12 cellular contexts compared by ENCODE assay signal in genomic region chr11:116707250-116707649, GRCh38.
A peak's percentile ranks its signal among the peaks of the same experiment; 100 is the strongest.
DNase-seq lines count a peak whose midpoint lies in the region; ATAC-seq and TF ChIP-seq lines count a peak whose summit lies in the region.
"Had no signal": no experiment of that assay in that cellular context is flagged by ENCODE, and none has a peak within 500 bp of the region (broad histone marks: within the 10 kb centered on the region; RNA-seq: fewer than 3 reads in every experiment).

No MANE protein-coding gene starts in this region.

- DNase-seq in DMS53 treated with DMSO at 0.1 percent for 48 hours (lab: John Stamatoyannopoulos, UW; ENCODE audit: unreplicated experiment) (peak; percentile 86), NCI-H2107 (lab: John Stamatoyannopoulos, UW) (peak; percentile 63), MCF 10A (ENCODE audit: unreplicated experiment) (no peak), left lobe of liver (ENCODE audit: low spot score) (no peak), GM10266 (ENCODE audit: extremely low spot score) (no peak), endodermal cell (no peak)
- DNase-seq: NCI-H187 treated with DMSO at 0.1 percent for 48 hours had no signal

- WGBS in endodermal cell (ENCODE audit: insufficient coverage in 1 of 2, insufficient read length in 1 of 2), 2 experiments = 92 to 95% methylated on average over 24 to 33 of the region's 33 CpGs

- peak overlapping the region; percentile 38 for H3K4me3 Mint-ChIP-seq in MCF 10A (ENCODE audit: unreplicated experiment)
- H3K4me3 Mint-ChIP-seq in endodermal cell = no peak overlapping the region
- H3K4me3 Mint-ChIP-seq: natural killer cell treated with Interleukin-12 subunit alpha and Interleukin-12 subunit beta and Interleukin-15 and Interleukin-18, amount 100 ng/mL, for 72 hours had no signal

- TF ChIP-seq CTCF in MCF 10A (IDR thresholded peaks at IDR 0.05; ENCODE audit: unreplicated experiment) (no peak), GM10266 (IDR thresholded peaks at IDR 0.05; ENCODE audit: control insufficient read depth, insufficient read depth, low read depth, missing control alignments) (no peak), endodermal cell (conservative IDR thresholded peaks at IDR 0.05) (no peak)

- no peaks in the 10 kb centered on the region for H3K27me3 ChIP-seq in endodermal cell (ENCODE audit: control insufficient read depth, insufficient read depth, low read length, poor library complexity, severe bottlenecking)

- H3K36me3 Mint-ChIP-seq in MCF 10A (ENCODE audit: insufficient read depth, unreplicated experiment) = no peaks in the 10 kb centered on the region
- H3K36me3 Mint-ChIP-seq in endodermal cell (ENCODE audit: low read depth) = no peaks in the 10 kb centered on the region
- H3K36me3 Mint-ChIP-seq: natural killer cell treated with Interleukin-12 subunit alpha and Interleukin-12 subunit beta and Interleukin-15 and Interleukin-18, amount 100 ng/mL, for 72 hours had no signal

- no TSS peak for BruUV-seq in MCF 10A (replicated peaks; lab: Mats Ljungman, UMichigan)

- POLR2A ChIA-PET in MCF 10A (lab: Yijun Ruan, JAX) = interaction anchor here (0.7 kb wide), 3 partner anchors 124 to 1653 kb away, joined by 3 to 4 read pairs (median 3); no protein-coding TSS in a partner anchor

- no peaks in the 10 kb centered on the region for H3K9me3 Mint-ChIP-seq in MCF 10A (ENCODE audit: unreplicated experiment)
- no peaks in the 10 kb centered on the region for H3K9me3 Mint-ChIP-seq in endodermal cell
- H3K9me3 Mint-ChIP-seq: activated T-helper 2 cell treated with anti-CD3 and anti-CD28 coated beads, Interferon-gamma antibody, Interleukin-2, Interleukin-4, amounts not matched to agents 10 μg/mL and 5 μg/mL and 100 μg/mL, durations not matched to agents 14 hours and 24 hours and 36 hours; natural killer cell treated with Interleukin-12 subunit alpha and Interleukin-12 subunit beta and Interleukin-15 and Interleukin-18, amount 100 ng/mL, for 72 hours had no signal

- intact Hi-C loops in MCF 10A (cut with micrococcal nuclease) = no loop called here

- no peak overlapping the region for H3K4me3 ChIP-seq in endodermal cell (ENCODE audit: low read length)
- H3K4me3 ChIP-seq: esophagus muscularis mucosa had no signal

- peaks cover 3% of the 10 kb centered on the region for H3K4me1 ChIP-seq in endodermal cell (ENCODE audit: control insufficient read depth, insufficient read depth, low read length)
- H3K4me1 ChIP-seq: esophagus muscularis mucosa had no signal

- no peak overlapping the region for H3K27ac ChIP-seq in endodermal cell (ENCODE audit: low read depth, low read length)
- H3K27ac ChIP-seq: esophagus muscularis mucosa had no signal

- no peaks in the 10 kb centered on the region for H3K36me3 ChIP-seq in endodermal cell (ENCODE audit: control insufficient read depth, insufficient read depth, low read length)
- H3K36me3 ChIP-seq: esophagus muscularis mucosa had no signal

- peaks cover 5% of the 10 kb centered on the region for H3K4me1 Mint-ChIP-seq in MCF 10A (ENCODE audit: insufficient read depth, unreplicated experiment)
- peaks cover 11% of the 10 kb centered on the region for H3K4me1 Mint-ChIP-seq in endodermal cell

- H3K9ac ChIP-seq in endodermal cell (ENCODE audit: extremely low read depth, low read length, poor library complexity, severe bottlenecking) = no peak overlapping the region

- H3K27ac Mint-ChIP-seq in MCF 10A (ENCODE audit: low read depth, unreplicated experiment) = no peak overlapping the region
- no peak overlapping the region for H3K27ac Mint-ChIP-seq in endodermal cell
- H3K27ac Mint-ChIP-seq: activated T-helper 2 cell treated with anti-CD3 and anti-CD28 coated beads, Interferon-gamma antibody, Interleukin-2, Interleukin-4, amounts not matched to agents 10 μg/mL and 5 μg/mL and 100 μg/mL, durations not matched to agents 14 hours and 24 hours and 36 hours; natural killer cell treated with Interleukin-12 subunit alpha and Interleukin-12 subunit beta and Interleukin-15 and Interleukin-18, amount 100 ng/mL, for 72 hours had no signal

- CTCF ChIA-PET in MCF 10A (lab: Yijun Ruan, JAX) = interaction anchor here (0.6 to 1.9 kb wide), 4 partner anchors 12 to 43 kb away, joined by 3 to 7 read pairs (median 4); no protein-coding TSS in a partner anchor

- no peaks in the 10 kb centered on the region for H3K27me3 Mint-ChIP-seq in MCF 10A (ENCODE audit: insufficient read depth, unreplicated experiment)
- H3K27me3 Mint-ChIP-seq in endodermal cell (ENCODE audit: insufficient read depth) = peaks cover 28% of the 10 kb centered on the region

- no peaks in the 10 kb centered on the region for H3K9me3 ChIP-seq in endodermal cell (ENCODE audit: control insufficient read depth, low read length)
- H3K9me3 ChIP-seq: esophagus muscularis mucosa had no signal

- ATAC-seq in left lobe of liver = peak; percentile 76
- ATAC-seq in HG03175 (IDR thresholded peaks at IDR 0.05; ENCODE audit: unreplicated experiment) = no peak
- no peak for ATAC-seq in GM18498 (IDR thresholded peaks at IDR 0.05; ENCODE audit: unreplicated experiment)
- ATAC-seq: natural killer cell treated with Interleukin-12 subunit alpha and Interleukin-12 subunit beta and Interleukin-15 and Interleukin-18, amount 100 ng/mL, for 72 hours had no signal

Comparison
In these comparisons a context has a peak if more than half of its experiments do, and no peak if none do; other contexts are left out.
1. DNase-seq: peak in DMS53 treated with DMSO at 0.1 percent for 48 hours (single experiment) and NCI-H2107 (single experiment); none in MCF 10A (single experiment), left lobe of liver (single experiment), GM10266 (single experiment) and endodermal cell (single experiment).